In the genomic region with DNA sequence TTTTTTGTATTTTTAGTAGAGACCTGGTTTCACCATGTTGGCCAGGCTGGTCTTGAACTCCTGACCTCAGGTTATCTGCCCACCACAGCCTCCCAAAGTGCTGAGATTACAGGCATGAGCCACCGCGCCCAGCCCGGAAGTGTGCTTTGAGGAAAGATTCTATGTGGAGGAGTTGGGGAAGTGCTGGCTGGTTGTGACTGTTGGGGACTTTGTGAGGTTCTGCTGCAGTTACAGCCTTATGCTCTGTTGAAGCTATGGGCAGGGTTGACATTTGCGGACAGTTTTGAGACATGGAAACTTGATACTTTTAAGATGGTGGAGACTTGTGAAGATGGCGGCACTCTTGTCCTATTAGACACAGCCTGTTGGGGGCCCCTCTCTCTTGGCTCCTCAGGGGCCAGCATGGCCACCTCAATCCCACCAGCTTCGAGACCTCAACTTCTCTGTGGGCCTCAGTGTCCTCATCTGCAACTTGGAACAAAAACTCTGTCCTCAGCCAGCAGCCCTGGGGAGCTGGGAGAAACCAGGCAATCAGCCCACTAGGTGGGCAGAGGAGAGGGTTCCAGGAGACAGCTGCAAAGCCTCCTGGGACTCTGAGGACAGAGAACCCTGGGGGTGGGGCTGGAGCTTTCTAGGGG, we compare ENCODE assay signal across 12 cellular contexts. TPM values are rescaled to one million over a fixed set of nuclear protein-coding genes. Genes with fewer than 3 reads are reported as not detected.
DNase-seq lines count a peak whose midpoint lies in the region; ATAC-seq and TF ChIP-seq lines count a peak whose summit lies in the region.
"Had no signal": no experiment of that assay in that cellular context is flagged by ENCODE, and none has a peak within 500 bp of the region (broad histone marks: within the 10 kb centered on the region; RNA-seq: fewer than 3 reads in every experiment).

No MANE protein-coding gene starts in this region.

- peak overlapping the region; percentile 44 for H3K4me3 Mint-ChIP-seq in activated CD4-positive, alpha-beta T cell treated with anti-CD3 and anti-CD28 coated beads, Interleukin-2, amount 10 ng/mL, durations not matched to agents 24 days and 14 days
- peak overlapping the region; percentile 75 for H3K4me3 Mint-ChIP-seq in WTC11

- no peaks in the 10 kb centered on the region for H3F3A ChIP-seq in SK-N-SH (replicated peaks; ENCODE audit: insufficient read depth)

- 74 to 83% methylated on average over 6 of the region's 6 CpGs for WGBS in tibial nerve, 2 donors
- WGBS in SK-N-SH (ENCODE audit: low lambda C conversion rate) = 94% methylated on average over 6 of the region's 6 CpGs

- CTCF ChIA-PET in WTC11 (lab: Charles Lee) = interaction anchor here (0.6 to 3.8 kb wide), 20 partner anchors 9 to 465 kb away, joined by 3 to 34 read pairs (median 5); partner anchors contain the start of genes IER5L and NTMT1
- CTCF ChIA-PET in SK-N-SH (lab: Yijun Ruan, JAX) = interaction anchor here (0.7 to 2.2 kb wide), 9 partner anchors 10 to 464 kb away, joined by 3 to 8 read pairs (median 4); no protein-coding TSS in a partner anchor

- no peak for TF ChIP-seq POLR2A in tibial nerve (IDR thresholded peaks at IDR 0.05)

- H3K4me3 ChIP-seq in tibial nerve = no peak overlapping the region
- no peak overlapping the region for H3K4me3 ChIP-seq in SK-N-SH (ENCODE audit: low read depth in 2 of 2, low read length in 1 of 2)
- H3K4me3 ChIP-seq: MG63 had no signal

- peaks cover 4% of the 10 kb centered on the region for H3K27me3 Mint-ChIP-seq in activated CD4-positive, alpha-beta T cell treated with anti-CD3 and anti-CD28 coated beads, Interleukin-2, amount 10 ng/mL, durations not matched to agents 24 days and 14 days
- peaks cover 56% of the 10 kb centered on the region for H3K27me3 Mint-ChIP-seq in WTC11 (ENCODE audit: low read depth)

- H3K9me2 ChIP-seq in SK-N-SH = no peaks in the 10 kb centered on the region

- POLR2A ChIA-PET in WTC11 (lab: Charles Lee) (interaction anchor here (0.6 to 2.5 kb wide), 8 partner anchors 9 to 418 kb away, joined by 3 to 12 read pairs (median 7); partner anchors contain the start of gene IER5L), SK-N-SH (lab: Yijun Ruan, JAX) (interaction anchor here (0.7 to 1.9 kb wide), 8 partner anchors 9 to 419 kb away, joined by 3 to 13 read pairs (median 3); no protein-coding TSS in a partner anchor)

- H3K27ac Mint-ChIP-seq in activated CD4-positive, alpha-beta T cell treated with anti-CD3 and anti-CD28 coated beads, Interleukin-2, amount 10 ng/mL, durations not matched to agents 24 days and 14 days = peak overlapping the region; percentile 51
- H3K27ac Mint-ChIP-seq in WTC11 = no peak overlapping the region

- no peaks in the 10 kb centered on the region for H4K20me1 ChIP-seq in SK-N-SH (ENCODE audit: insufficient read depth)

- H3K9me3 ChIP-seq in tibial nerve = no peaks in the 10 kb centered on the region
- no peaks in the 10 kb centered on the region for H3K9me3 ChIP-seq in SK-N-SH
- H3K9me3 ChIP-seq: MG63 had no signal

- no peak for TF ChIP-seq EP300 in tibial nerve (IDR thresholded peaks at IDR 0.05)
- TF ChIP-seq EP300 in SK-N-SH (IDR thresholded peaks at IDR 0.05; ENCODE audit: borderline replicate concordance in 1 of 2, low read depth in 1 of 2, low read length in 1 of 2) = no peak

- intact Hi-C loops in activated CD4-positive, alpha-beta T cell treated with anti-CD3 and anti-CD28 coated beads, Interleukin-2, amount 10 ng/mL, durations not matched to agents 24 days and 14 days (cut with micrococcal nuclease) = loop anchor here (1.0 to 2.0 kb wide), 2 partner anchors 10 to 15 kb away; no protein-coding TSS in a partner anchor

- no peak for DNase-seq in activated CD4-positive, alpha-beta T cell treated with anti-CD3 and anti-CD28 coated beads, Interleukin-2, amount 10 ng/mL, durations not matched to agents 24 days and 14 days
- DNase-seq in activated CD4-positive, alpha-beta T cell treated with anti-CD3 and anti-CD28 coated beads, Interleukin-2, amount 50 U/mL, for 4 hours = no peak
- DNase-seq in WTC11 (ENCODE audit: low spot score) = no peak
- DNase-seq in tibial nerve (ENCODE audit: low spot score in 2 of 2) = no peak
- no peak for DNase-seq in DMS 273 treated with DMSO at 0.1 percent for 48 hours (lab: John Stamatoyannopoulos, UW)
- DNase-seq in SK-N-SH = no peak
- no peak for DNase-seq in DMS79 (lab: John Stamatoyannopoulos, UW)
- DNase-seq: kidney glomerular epithelial cell; stimulated activated CD4-positive, alpha-beta T cell treated with anti-CD3 and anti-CD28 coated beads, Interleukin-4, amount 100 ng/mL, for 1 hour had no signal

- TF ChIP-seq CTCF in WTC11 (IDR thresholded peaks at IDR 0.05) = no peak
- no peak for TF ChIP-seq CTCF in tibial nerve (IDR thresholded peaks at IDR 0.05)
- no peak for TF ChIP-seq CTCF in SK-N-SH (IDR thresholded peaks at IDR 0.05)

- TF ChIP-seq RAD21 in SK-N-SH (IDR thresholded peaks at IDR 0.05; ENCODE audit: low read length) = no peak

- H3K9me3 Mint-ChIP-seq in activated CD4-positive, alpha-beta T cell treated with anti-CD3 and anti-CD28 coated beads, Interleukin-2, amount 10 ng/mL, durations not matched to agents 24 days and 14 days = no peaks in the 10 kb centered on the region
- no peaks in the 10 kb centered on the region for H3K9me3 Mint-ChIP-seq in WTC11

- H3K27me3 ChIP-seq in layer of hippocampus (ENCODE audit: control insufficient read depth, insufficient read depth, low read length) = peaks cover 7% of the 10 kb centered on the region
- H3K27me3 ChIP-seq in tibial nerve = no peaks in the 10 kb centered on the region
- no peaks in the 10 kb centered on the region for H3K27me3 ChIP-seq in SK-N-SH (ENCODE audit: insufficient read depth)
- H3K27me3 ChIP-seq: MG63 had no signal

- no peak overlapping the region for H3K4me2 ChIP-seq in SK-N-SH

- H2AFZ ChIP-seq in SK-N-SH (ENCODE audit: low read depth) = no peak overlapping the region

- H3K36me3 Mint-ChIP-seq in activated CD4-positive, alpha-beta T cell treated with anti-CD3 and anti-CD28 coated beads, Interleukin-2, amount 10 ng/mL, durations not matched to agents 24 days and 14 days (ENCODE audit: low read depth) = no peaks in the 10 kb centered on the region
- H3K36me3 Mint-ChIP-seq in WTC11 = no peaks in the 10 kb centered on the region

- H3K36me3 ChIP-seq in tibial nerve = no peaks in the 10 kb centered on the region
- no peaks in the 10 kb centered on the region for H3K36me3 ChIP-seq in SK-N-SH (replicated peaks in 1 of 2; ENCODE audit: control insufficient read depth in 1 of 2, insufficient read depth in 2 of 2, low read length in 1 of 2)
- H3K36me3 ChIP-seq: MG63 had no signal

- ATAC-seq in WTC11 = peak; percentile 7

- no peak overlapping the region for H3K9ac ChIP-seq in SK-N-SH

- H3K4me1 Mint-ChIP-seq in activated CD4-positive, alpha-beta T cell treated with anti-CD3 and anti-CD28 coated beads, Interleukin-2, amount 10 ng/mL, durations not matched to agents 24 days and 14 days = peaks cover 28% of the 10 kb centered on the region
- H3K4me1 Mint-ChIP-seq in WTC11 = peaks cover 47% of the 10 kb centered on the region

- H3K4me1 ChIP-seq in tibial nerve (peaks cover 0 to 41% (median 16%) of the 10 kb centered on the region in 4 donors), SK-N-SH (ENCODE audit: control insufficient read depth in 1 of 2, insufficient read depth in 2 of 2, low read depth in 1 of 2, low read length in 1 of 2) (peaks cover 0 to 6% of the 10 kb centered on the region in 2 experiments; a peak in 2 of 4 replicates)

- H3K79me2 ChIP-seq in SK-N-SH (ENCODE audit: insufficient read depth) = no peaks in the 10 kb centered on the region

- H3K27ac ChIP-seq in layer of hippocampus (ENCODE audit: low read depth, low read length) (peak overlapping the region; percentile 85), tibial nerve (peak overlapping the region; percentile 85 to 94 (median 91)), SK-N-SH (ENCODE audit: low read depth in 2 of 2, low read length in 1 of 2) (no peak overlapping the region)

TF ChIP-seq in SK-N-SH, 30 proteins besides CTCF, POLR2A, EP300 and RAD21 (continues in another document):
- no peak for TF ChIP-seq NFIC (IDR thresholded peaks at IDR 0.05; ENCODE audit: borderline replicate concordance)
- TF ChIP-seq USF2 (IDR thresholded peaks at IDR 0.05; ENCODE audit: borderline replicate concordance, low read depth, low read length) = no peak

RNA-seq across cellular contexts. Expression of gene C9orf50, which starts 24.9 kb away (rescaled TPM):
- not detected in 2 replicates for total RNA-seq in activated CD4-positive, alpha-beta T cell treated with anti-CD3 and anti-CD28 coated beads, Interleukin-2, amount 10 ng/mL, durations not matched to agents 24 days and 14 days
- total RNA-seq in WTC11 (2021) (0.11 TPM in 1 of 3 replicates, not detected in the others), tibial nerve (1 to 10 TPM in 3 of 4 donors, under 1 TPM in 1; 0.90 to 1.7 (median 1.3) TPM)
- 0.24 and 0.30 TPM in 2 replicates for polyA plus RNA-seq in SK-N-SH (2012; rRNA removed)
- 0.17 and 0.34 TPM in 2 replicates for polyA plus RNA-seq in SK-N-SH (2012; cell fraction: cytosol; rRNA removed)
- polyA plus RNA-seq in SK-N-SH (2012; cell fraction: nucleus; rRNA removed) = 1.0 and 1.2 TPM in 2 replicates
- total RNA-seq: dermis microvascular lymphatic vessel endothelial cell had no signal

RNA-seq across cellular contexts. Expression of gene NTMT1, which starts 29.9 kb away (rescaled TPM):
- 72.0 and 72.4 TPM in 2 replicates for total RNA-seq in activated CD4-positive, alpha-beta T cell treated with anti-CD3 and anti-CD28 coated beads, Interleukin-2, amount 10 ng/mL, durations not matched to agents 24 days and 14 days
- total RNA-seq in WTC11 (2021) = 55.4 to 71.1 TPM (median 58.1 TPM) in 3 replicates
- total RNA-seq in tibial nerve = 10 to 100 TPM; 23.9 to 30.6 (median 27.5) TPM
- polyA plus RNA-seq in SK-N-SH (2012; rRNA removed) = 75.0 and 78.3 TPM in 2 replicates
- 44.3 and 62.6 TPM in 2 replicates for polyA plus RNA-seq in SK-N-SH (2012; cell fraction: cytosol; rRNA removed)
- polyA plus RNA-seq in SK-N-SH (2012; cell fraction: nucleus; rRNA removed) = 44.8 and 47.5 TPM in 2 replicates

RNA-seq across cellular contexts. Expression of gene ASB6, which starts 45.9 kb away (rescaled TPM):
- total RNA-seq in activated CD4-positive, alpha-beta T cell treated with anti-CD3 and anti-CD28 coated beads, Interleukin-2, amount 10 ng/mL, durations not matched to agents 24 days and 14 days = 21.9 and 22.7 TPM in 2 replicates
- total RNA-seq in WTC11 (2021) (19.3 to 20.0 TPM (median 19.7 TPM) in 3 replicates), tibial nerve (10 to 100 TPM; 14.9 to 25.5 (median 22.4) TPM)
- polyA plus RNA-seq in SK-N-SH (2012; rRNA removed) = 35.9 and 37.5 TPM in 2 replicates
- polyA plus RNA-seq in SK-N-SH (2012; cell fraction: cytosol; rRNA removed) = 14.2 and 23.9 TPM in 2 replicates
- 89.7 and 96.2 TPM in 2 replicates for polyA plus RNA-seq in SK-N-SH (2012; cell fraction: nucleus; rRNA removed)

Comparison
In these comparisons a context has a peak if more than half of its experiments do, and no peak if none do; other contexts are left out.
1. H3K27ac ChIP-seq: peak in layer of hippocampus (single experiment) and tibial nerve (4 of 4); none in SK-N-SH (0 of 2).